10 cellular contexts compared by ENCODE assay signal in genomic region chr14:94005324-94005723, GRCh38. TPM values are rescaled to one million over a fixed set of nuclear protein-coding genes. Genes with fewer than 3 reads are reported as not detected.
DNase-seq lines count a peak whose midpoint lies in the region; ATAC-seq and TF ChIP-seq lines count a peak whose summit lies in the region.
"Had no signal": no experiment of that assay in that cellular context is flagged by ENCODE, and none has a peak within 500 bp of the region (broad histone marks: within the 10 kb centered on the region; RNA-seq: fewer than 3 reads in every experiment).

No MANE protein-coding gene starts in this region.

- peak; percentile 34 for DNase-seq in activated naive CD4-positive, alpha-beta T cell treated with Interleukin-2 at 50 U/mL for 16 hours
- no peak for DNase-seq in activated naive CD4-positive, alpha-beta T cell treated with anti-CD3 and anti-CD28 coated beads for 36 hours
- DNase-seq in brain microvascular endothelial cell (no peak), psoas muscle (no peak), Caco-2 (no peak), cerebellum (ENCODE audit: low spot score) (no peak), GDM1 (lab: John Stamatoyannopoulos, UW) (no peak)
- DNase-seq: MG63 had no signal

- peaks cover 2% of the 10 kb centered on the region for H3K27me3 Mint-ChIP-seq in activated naive CD4-positive, alpha-beta T cell treated with anti-CD3 and anti-CD28 coated beads for 36 hours (ENCODE audit: low read depth)
- no peaks in the 10 kb centered on the region for H3K27me3 Mint-ChIP-seq in Caco-2 (ENCODE audit: insufficient read depth, unreplicated experiment)

- no peak overlapping the region for H3K27ac Mint-ChIP-seq in activated naive CD4-positive, alpha-beta T cell treated with anti-CD3 and anti-CD28 coated beads for 36 hours
- H3K27ac Mint-ChIP-seq in Caco-2 (ENCODE audit: unreplicated experiment) = no peak overlapping the region

- POLR2A ChIA-PET in HEK293 (lab: Yijun Ruan, JAX) (no interaction called here), Caco-2 (lab: Charles Lee) (no interaction called here)

- no peak for ATAC-seq in psoas muscle

- in situ Hi-C loops in brain microvascular endothelial cell (cut with HindIII; ENCODE audit: low pct_ligation_motif_present, low sequenced_read_pairs) = no loop called here

- no peak overlapping the region for H3K27ac ChIP-seq in HEK293 (ENCODE audit: extremely low read depth, low read depth, low read length)
- H3K27ac ChIP-seq in brain microvascular endothelial cell = no peak overlapping the region
- H3K27ac ChIP-seq in psoas muscle = no peak overlapping the region

- no peaks in the 10 kb centered on the region for H3K36me3 Mint-ChIP-seq in activated naive CD4-positive, alpha-beta T cell treated with anti-CD3 and anti-CD28 coated beads for 36 hours (ENCODE audit: low read depth)
- no peaks in the 10 kb centered on the region for H3K36me3 Mint-ChIP-seq in Caco-2 (ENCODE audit: insufficient read depth, unreplicated experiment)

- intact Hi-C loops in activated naive CD4-positive, alpha-beta T cell treated with anti-CD3 and anti-CD28 coated beads for 36 hours (cut with micrococcal nuclease) = loop anchor here (10.0 kb wide), 1 partner anchor 351 kb away; no protein-coding TSS in a partner anchor
- intact Hi-C loops in psoas muscle (cut with DNase I) = no loop called here
- intact Hi-C loops in Caco-2 (cut with micrococcal nuclease; ENCODE audit: unreplicated experiment) = loop anchor here (10.0 kb wide), 1 partner anchor 351 kb away; no protein-coding TSS in a partner anchor

- TF ChIP-seq CTCF in HEK293 (tag by site-specific recombination; IDR thresholded peaks at IDR 0.05) (no peak), brain microvascular endothelial cell (IDR thresholded peaks at IDR 0.05; ENCODE audit: low read depth, low read length, missing control alignments) (peak; percentile 68), psoas muscle (IDR thresholded peaks at IDR 0.05) (peak; percentile 23), Caco-2 (IDR thresholded peaks at IDR 0.05; ENCODE audit: insufficient read depth in 1 of 2, low read depth in 1 of 2, low read length in 1 of 2, severe bottlenecking in 1 of 2, unreplicated experiment in 1 of 2) (peak in 1 of 2 experiments; percentile 6)

- no peak overlapping the region for H3K4me3 ChIP-seq in HEK293 (ENCODE audit: low read depth, low read length)
- no peak overlapping the region for H3K4me3 ChIP-seq in brain microvascular endothelial cell (ENCODE audit: low read depth, low read length)
- H3K4me3 ChIP-seq in psoas muscle = no peak overlapping the region
- no peak overlapping the region for H3K4me3 ChIP-seq in Caco-2 (ENCODE audit: low read depth, low read length)
- H3K4me3 ChIP-seq: MG63 had no signal

- 48 to 54% (median 52%) methylated on average over 7 of the region's 7 CpGs for WGBS in psoas muscle, 3 donors

- no peak overlapping the region for H3K4me3 Mint-ChIP-seq in activated naive CD4-positive, alpha-beta T cell treated with anti-CD3 and anti-CD28 coated beads for 36 hours
- H3K4me3 Mint-ChIP-seq in Caco-2 (ENCODE audit: unreplicated experiment) = no peak overlapping the region

- no peaks in the 10 kb centered on the region for H3K9me3 Mint-ChIP-seq in activated naive CD4-positive, alpha-beta T cell treated with anti-CD3 and anti-CD28 coated beads for 36 hours
- H3K9me3 Mint-ChIP-seq in Caco-2 (ENCODE audit: unreplicated experiment) = no peaks in the 10 kb centered on the region

- H3K4me1 ChIP-seq in HEK293 (ENCODE audit: control insufficient read depth, insufficient read depth, low read length) (no peaks in the 10 kb centered on the region; the same call in 1 of the 2 replicates), psoas muscle (peaks cover 15% of the 10 kb centered on the region), Caco-2 (peaks cover 14% of the 10 kb centered on the region)

- no TSS peak for BruUV-seq in Caco-2 (replicated peaks; lab: Mats Ljungman, UMichigan)

- CTCF ChIA-PET in activated naive CD4-positive, alpha-beta T cell treated with anti-CD3 and anti-CD28 coated beads for 36 hours (lab: Charles Lee) = interaction anchor here (0.6 to 15.7 kb wide), 8 partner anchors 9 to 96 kb away, joined by 3 to 384 read pairs (median 4); partner anchors contain the start of gene CCDC197
- CTCF ChIA-PET in HEK293 (lab: Yijun Ruan, JAX) (interaction anchor here (0.8 to 3.6 kb wide), 5 partner anchors 9 to 131 kb away, joined by 5 to 39 read pairs (median 6); partner anchors contain the start of gene CCDC197), Caco-2 (lab: Charles Lee) (no interaction called here)

- H3K27me3 ChIP-seq in brain microvascular endothelial cell (replicated peaks) = peaks cover 7% of the 10 kb centered on the region
- no peaks in the 10 kb centered on the region for H3K27me3 ChIP-seq in psoas muscle (ENCODE audit: insufficient read depth in 3 of 3, low read length in 2 of 3)
- H3K27me3 ChIP-seq in Caco-2 (replicated peaks; ENCODE audit: control insufficient read depth, insufficient read depth, low read length) = no peaks in the 10 kb centered on the region
- H3K27me3 ChIP-seq: MG63 had no signal

- peaks cover 24% of the 10 kb centered on the region for H3K4me1 Mint-ChIP-seq in activated naive CD4-positive, alpha-beta T cell treated with anti-CD3 and anti-CD28 coated beads for 36 hours (ENCODE audit: low read depth)
- H3K4me1 Mint-ChIP-seq in Caco-2 (ENCODE audit: low read depth, unreplicated experiment) = peaks cover 16% of the 10 kb centered on the region

- H3K36me3 ChIP-seq in HEK293 (ENCODE audit: control insufficient read depth in 2 of 2, insufficient read depth in 1 of 2, low read length in 2 of 2) (no peaks in the 10 kb centered on the region), brain microvascular endothelial cell (replicated peaks) (no peaks in the 10 kb centered on the region), psoas muscle (ENCODE audit: insufficient read depth in 1 of 2, low read depth in 1 of 2) (peaks cover 0 to 4% of the 10 kb centered on the region in 2 donors), Caco-2 (ENCODE audit: control insufficient read depth, insufficient read depth, low read length) (no peaks in the 10 kb centered on the region)
- H3K36me3 ChIP-seq: MG63 had no signal

- H3K9me3 ChIP-seq in HEK293 (ENCODE audit: control insufficient read depth, insufficient read depth, low read depth, low read length) (no peaks in the 10 kb centered on the region), psoas muscle (no peaks in the 10 kb centered on the region), Caco-2 (no peaks in the 10 kb centered on the region)
- H3K9me3 ChIP-seq: MG63 had no signal

TF ChIP-seq in HEK293, 187 proteins besides CTCF, POLR2A, EP300 and RAD21:
- TF ChIP-seq ZNF18 (tag by site-specific recombination; IDR thresholded peaks at IDR 0.05) = 0 out of 2 replicates have a peak, but pooled peaks have one; percentile 15
- TF ChIP-seq GLIS2 (tag by site-specific recombination; IDR thresholded peaks at IDR 0.05) = no peak
- TF ChIP-seq ZSCAN4 (tag by site-specific recombination; IDR thresholded peaks at IDR 0.05) = peak; percentile 46

RNA-seq across cellular contexts. Expression of gene CCDC197, which starts 8.2 kb away (rescaled TPM):
- total RNA-seq in activated naive CD4-positive, alpha-beta T cell treated with anti-CD3 and anti-CD28 coated beads for 36 hours = not detected
- 1 to 10 TPM in 3 of 4 donors, under 1 TPM in 1; 0.71 to 3.9 (median 2.2) TPM for total RNA-seq in psoas muscle
- polyA plus RNA-seq in psoas muscle = under 1 TPM; 0.04 to 0.69 (median 0.61) TPM
- total RNA-seq in Caco-2 (2022) = not detected in 2 replicates
- not detected for total RNA-seq in cerebellum
- total RNA-seq: mesenteric fat pad had no signal

RNA-seq across cellular contexts. Expression of gene OTUB2, which starts 20.8 kb away (rescaled TPM):
- 1 to 10 TPM; 1.6 to 1.7 TPM for total RNA-seq in activated naive CD4-positive, alpha-beta T cell treated with anti-CD3 and anti-CD28 coated beads for 36 hours
- total RNA-seq in psoas muscle = under 1 TPM; 0.06 to 0.15 (median 0.10) TPM
- under 1 TPM; 0.04 to 0.96 (median 0.09) TPM for polyA plus RNA-seq in psoas muscle
- total RNA-seq in Caco-2 (2022) = 1.2 TPM in 2 replicates
- total RNA-seq in cerebellum = 6.3 TPM

RNA-seq across cellular contexts. Expression of gene ASB2, which starts 29.0 kb away (rescaled TPM):
- 1 to 10 TPM; 2.4 to 2.5 TPM for total RNA-seq in activated naive CD4-positive, alpha-beta T cell treated with anti-CD3 and anti-CD28 coated beads for 36 hours
- 100 to 1,000 TPM; 148 to 443 (median 252) TPM for total RNA-seq in psoas muscle
- polyA plus RNA-seq in psoas muscle = 100 to 1,000 TPM in 2 of 3 donors, 10 to 100 TPM in 1; 41.2 to 460 (median 217) TPM
- 0.21 TPM in 1 of 2 replicates, not detected in the other for total RNA-seq in Caco-2 (2022)
- 0.54 TPM for total RNA-seq in cerebellum

Comparison
In these comparisons a context has a peak if more than half of its experiments do, and no peak if none do; other contexts are left out.
1. RNA of gene ASB2, which starts 29.0 kb away (total RNA-seq): 148 to 443 TPM in psoas muscle; 2.4 to 2.5 TPM in activated naive CD4-positive, alpha-beta T cell treated with anti-CD3 and anti-CD28 coated beads for 36 hours, 0.54 TPM in cerebellum (single experiment) and 0.21 TPM in Caco-2; every median in the first group is over 10 times any median in the second.
2. intact Hi-C loops: an anchor here in activated naive CD4-positive, alpha-beta T cell treated with anti-CD3 and anti-CD28 coated beads for 36 hours (10.0 kb wide) and Caco-2 (10.0 kb wide); none called in psoas muscle.